Comparison of ENCODE assay signal across 25 cellular contexts in genomic region chr1:229710746-229711145, GRCh38.
DNase-seq lines count a peak whose midpoint lies in the region; ATAC-seq and TF ChIP-seq lines count a peak whose summit lies in the region.
"Had no signal": no experiment of that assay in that cellular context is flagged by ENCODE, and none has a peak within 500 bp of the region (broad histone marks: within the 10 kb centered on the region; RNA-seq: fewer than 3 reads in every experiment).

No MANE protein-coding gene starts in this region.

- peak; percentile 30 for DNase-seq in activated CD4-positive, alpha-beta T cell treated with anti-CD3 and anti-CD28 coated beads, Interleukin-2, amount 10 ng/mL, durations not matched to agents 24 days and 14 days
- DNase-seq in activated CD4-positive, alpha-beta T cell treated with anti-CD3 and anti-CD28 coated beads for 36 hours, result no peak
- DNase-seq in astrocyte of the hippocampus (ENCODE audit: low read depth, low spot score) (peak; percentile 72), mesothelial cell of epicardium (ENCODE audit: low spot score in 2 of 2, unreplicated experiment in 2 of 2) (no peak), stromal cell of bone marrow (ENCODE audit: low read depth) (peak; percentile 8), thyroid gland (no peak)
- DNase-seq: activated CD4-positive, alpha-beta T cell treated with anti-CD3 and anti-CD28 coated beads, Interleukin-2, amount 50 U/mL, for 48 hours; activated naive CD4-positive, alpha-beta T cell treated with anti-CD3 and anti-CD28 coated beads, Interleukin-2, amount 50 U/mL, for 16 hours; activated T-cell treated with anti-CD3 and anti-CD28 coated beads, Interleukin-2, amount 50 U/mL, for 1 hour; brain microvascular endothelial cell; EL; GOT3; midbrain; NCI-H1694; NCI-H69; right cardiac atrium; SHP77; stimulated activated naive B cell treated with anti-CD40 and anti-IgM and Interleukin-4, amounts not matched to agents 10 μg/mL and 1 μg/mL and 100 μg/mL, for 72 hours; upper lobe of right lung had no signal

- H3K27ac Mint-ChIP-seq in activated CD4-positive, alpha-beta T cell treated with anti-CD3 and anti-CD28 coated beads, Interleukin-2, amount 10 ng/mL, durations not matched to agents 24 days and 14 days, result no peak overlapping the region
- no peak overlapping the region for H3K27ac Mint-ChIP-seq in activated CD4-positive, alpha-beta T cell treated with anti-CD3 and anti-CD28 coated beads for 36 hours
- H3K27ac Mint-ChIP-seq in mesothelial cell of epicardium, result peak overlapping the region; percentile 32
- H3K27ac Mint-ChIP-seq: dendritic cell treated with granulocyte-macrophage colony-stimulating factor and Interleukin-4, amounts not matched to agents 40 ng/mL and 50 ng/mL, for 4 days; stimulated activated naive B cell treated with anti-CD40 and anti-IgM and Interleukin-4, amounts not matched to agents 10 μg/mL and 1 μg/mL and 100 μg/mL, for 72 hours had no signal

- H3K4me3 Mint-ChIP-seq in activated CD4-positive, alpha-beta T cell treated with anti-CD3 and anti-CD28 coated beads, Interleukin-2, amount 10 ng/mL, durations not matched to agents 24 days and 14 days, result no peak overlapping the region
- H3K4me3 Mint-ChIP-seq in activated CD4-positive, alpha-beta T cell treated with anti-CD3 and anti-CD28 coated beads for 36 hours, result no peak overlapping the region
- no peak overlapping the region for H3K4me3 Mint-ChIP-seq in mesothelial cell of epicardium
- H3K4me3 Mint-ChIP-seq: dendritic cell treated with granulocyte-macrophage colony-stimulating factor and Interleukin-4, amounts not matched to agents 40 ng/mL and 50 ng/mL, for 4 days; stimulated activated naive B cell treated with anti-CD40 and anti-IgM and Interleukin-4, amounts not matched to agents 10 μg/mL and 1 μg/mL and 100 μg/mL, for 72 hours had no signal

- H3K27ac ChIP-seq in thyroid gland, result no peak overlapping the region
- H3K27ac ChIP-seq: 22Rv1, BLaER1, brain microvascular endothelial cell, neutrophil, upper lobe of right lung had no signal

- no peak for ATAC-seq in activated CD4-positive, alpha-beta T cell treated with anti-CD3 and anti-CD28 coated beads for 36 hours
- no peak for ATAC-seq in GM19023 (IDR thresholded peaks at IDR 0.05; ENCODE audit: unreplicated experiment)
- no peak for ATAC-seq in HG02870 (IDR thresholded peaks at IDR 0.05; ENCODE audit: unreplicated experiment)
- ATAC-seq: right cardiac atrium; stimulated activated naive B cell treated with anti-CD40 and anti-IgM and Interleukin-4, amounts not matched to agents 10 μg/mL and 1 μg/mL and 100 μg/mL, for 72 hours; upper lobe of right lung had no signal

- no peak for TF ChIP-seq CTCF in mesothelial cell of epicardium (IDR thresholded peaks at IDR 0.05; ENCODE audit: unreplicated experiment)
- TF ChIP-seq CTCF in thyroid gland (IDR thresholded peaks at IDR 0.05), result no peak

- H3K4me3 ChIP-seq in thyroid gland (replicated peaks in 1 of 3), result no peak overlapping the region
- H3K4me3 ChIP-seq: BLaER1, upper lobe of right lung had no signal

- H3K27me3 ChIP-seq in thyroid gland, result no peaks in the 10 kb centered on the region
- H3K27me3 ChIP-seq: BLaER1, brain microvascular endothelial cell, neutrophil, upper lobe of right lung had no signal

- peaks cover 8% of the 10 kb centered on the region for H3K27me3 Mint-ChIP-seq in activated CD4-positive, alpha-beta T cell treated with anti-CD3 and anti-CD28 coated beads, Interleukin-2, amount 10 ng/mL, durations not matched to agents 24 days and 14 days
- peaks cover 2% of the 10 kb centered on the region for H3K27me3 Mint-ChIP-seq in activated CD4-positive, alpha-beta T cell treated with anti-CD3 and anti-CD28 coated beads for 36 hours
- H3K27me3 Mint-ChIP-seq in mesothelial cell of epicardium (ENCODE audit: low read depth), result no peaks in the 10 kb centered on the region
- H3K27me3 Mint-ChIP-seq: dendritic cell treated with granulocyte-macrophage colony-stimulating factor and Interleukin-4, amounts not matched to agents 40 ng/mL and 50 ng/mL, for 4 days had no signal

- TF ChIP-seq POLR2A in thyroid gland (IDR thresholded peaks at IDR 0.05), result no peak

- no peaks in the 10 kb centered on the region for H3K4me1 Mint-ChIP-seq in activated CD4-positive, alpha-beta T cell treated with anti-CD3 and anti-CD28 coated beads, Interleukin-2, amount 10 ng/mL, durations not matched to agents 24 days and 14 days
- no peaks in the 10 kb centered on the region for H3K4me1 Mint-ChIP-seq in activated CD4-positive, alpha-beta T cell treated with anti-CD3 and anti-CD28 coated beads for 36 hours
- peaks cover 10% of the 10 kb centered on the region for H3K4me1 Mint-ChIP-seq in mesothelial cell of epicardium
- H3K4me1 Mint-ChIP-seq: stimulated activated naive B cell treated with anti-CD40 and anti-IgM and Interleukin-4, amounts not matched to agents 10 μg/mL and 1 μg/mL and 100 μg/mL, for 72 hours had no signal

- H3K9me3 ChIP-seq in thyroid gland, result no peaks in the 10 kb centered on the region
- H3K9me3 ChIP-seq: neutrophil had no signal

- POLR2A ChIA-PET in activated CD4-positive, alpha-beta T cell treated with anti-CD3 and anti-CD28 coated beads for 36 hours (lab: Charles Lee), result interaction anchor here (0.6 kb wide), 1 partner anchor 644 kb away, joined by 4 read pairs; no protein-coding TSS in a partner anchor

- CTCF ChIA-PET in activated CD4-positive, alpha-beta T cell treated with anti-CD3 and anti-CD28 coated beads for 36 hours (lab: Charles Lee), result no interaction called here

- H3K9me3 Mint-ChIP-seq in activated CD4-positive, alpha-beta T cell treated with anti-CD3 and anti-CD28 coated beads, Interleukin-2, amount 10 ng/mL, durations not matched to agents 24 days and 14 days, result peaks cover 4% of the 10 kb centered on the region
- H3K9me3 Mint-ChIP-seq in activated CD4-positive, alpha-beta T cell treated with anti-CD3 and anti-CD28 coated beads for 36 hours (ENCODE audit: low read depth), result peaks cover 5% of the 10 kb centered on the region
- peaks cover 12% of the 10 kb centered on the region for H3K9me3 Mint-ChIP-seq in mesothelial cell of epicardium

- H3K4me1 ChIP-seq in thyroid gland, result no peaks in the 10 kb centered on the region
- H3K4me1 ChIP-seq: BLaER1, upper lobe of right lung had no signal

- H3K36me3 ChIP-seq in thyroid gland, result no peaks in the 10 kb centered on the region
- H3K36me3 ChIP-seq: BLaER1, brain microvascular endothelial cell, neutrophil, upper lobe of right lung had no signal

- intact Hi-C loops in activated CD4-positive, alpha-beta T cell treated with anti-CD3 and anti-CD28 coated beads, Interleukin-2, amount 10 ng/mL, durations not matched to agents 24 days and 14 days (cut with micrococcal nuclease), result no loop called here
- intact Hi-C loops in activated CD4-positive, alpha-beta T cell treated with anti-CD3 and anti-CD28 coated beads for 36 hours (cut with DNase I, micrococcal nuclease), result loop anchor here in 1 of 2 experiments (5.0 kb wide), 1 partner anchor 457 kb away; no protein-coding TSS in a partner anchor
- intact Hi-C loops in thyroid gland (cut with DNase I), result no loop called here

- no peaks in the 10 kb centered on the region for H3K36me3 Mint-ChIP-seq in activated CD4-positive, alpha-beta T cell treated with anti-CD3 and anti-CD28 coated beads, Interleukin-2, amount 10 ng/mL, durations not matched to agents 24 days and 14 days (ENCODE audit: low read depth)
- no peaks in the 10 kb centered on the region for H3K36me3 Mint-ChIP-seq in activated CD4-positive, alpha-beta T cell treated with anti-CD3 and anti-CD28 coated beads for 36 hours (ENCODE audit: low read depth)
- no peaks in the 10 kb centered on the region for H3K36me3 Mint-ChIP-seq in mesothelial cell of epicardium

Comparison
In these comparisons a context has a peak if more than half of its experiments do, and no peak if none do; other contexts are left out.
1. DNase-seq: peak in activated CD4-positive, alpha-beta T cell treated with anti-CD3 and anti-CD28 coated beads, Interleukin-2, amount 10 ng/mL, durations not matched to agents 24 days and 14 days (single experiment), astrocyte of the hippocampus (single experiment) and stromal cell of bone marrow (single experiment); none in activated CD4-positive, alpha-beta T cell treated with anti-CD3 and anti-CD28 coated beads for 36 hours (single experiment), mesothelial cell of epicardium (0 of 2) and thyroid gland (0 of 2).